8 cellular contexts compared by ENCODE assay signal in the genomic region with DNA sequence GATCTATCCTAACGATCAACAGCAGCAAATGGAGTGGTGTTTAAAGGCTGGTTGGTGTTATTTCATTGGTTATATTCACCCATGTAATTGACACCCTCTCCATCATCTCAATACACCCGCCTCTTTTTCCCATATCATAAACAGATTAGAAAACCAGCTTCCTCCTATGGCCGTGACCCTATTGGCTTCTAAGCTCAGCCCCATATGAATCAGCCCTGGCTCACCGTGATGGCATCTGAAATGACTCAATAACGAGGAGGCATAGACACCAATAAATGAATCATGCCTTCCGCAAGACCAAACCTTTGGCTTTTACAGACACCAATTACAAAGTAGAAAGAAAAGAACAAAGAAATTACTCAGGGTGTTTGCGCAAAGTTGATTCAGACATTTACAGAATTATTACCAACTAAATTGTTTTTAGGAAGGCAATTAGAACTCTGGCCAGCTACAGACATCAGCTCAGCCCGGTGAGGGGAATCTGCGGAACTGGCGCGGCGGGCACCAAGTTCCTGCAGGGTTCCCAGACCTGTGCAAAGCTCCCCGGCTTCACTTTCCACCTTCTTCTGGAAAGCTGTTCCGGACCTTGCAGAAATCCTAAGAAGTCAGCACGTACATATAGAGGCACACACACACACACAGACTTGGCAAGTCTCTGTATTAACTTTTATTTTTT. TPM values are rescaled to one million over a fixed set of nuclear protein-coding genes. Genes with fewer than 3 reads are reported as not detected.
A peak's percentile ranks its signal among the peaks of the same experiment; 100 is the strongest.
DNase-seq lines count a peak whose midpoint lies in the region; ATAC-seq and TF ChIP-seq lines count a peak whose summit lies in the region.

No MANE protein-coding gene starts in this region.

- H3K9me3 ChIP-seq in heart right ventricle = no peaks in the 10 kb centered on the region

- H3K27me3 ChIP-seq in heart right ventricle = no peaks in the 10 kb centered on the region

- DNase-seq in NCI-H2171 treated with DMSO at 0.1 percent for 48 hours (lab: John Stamatoyannopoulos, UW) (peak; percentile 27), NCI-H2171 (lab: John Stamatoyannopoulos, UW) (no peak), activated T-cell treated with anti-CD3 and anti-CD28 coated beads for 24 hours (ENCODE audit: low read depth) (peak; percentile 72), fibroblast of the aortic adventitia (ENCODE audit: low read depth) (peak; percentile 95), middle frontal gyrus (ENCODE audit: extremely low spot score, low spot score) (no peak), heart right ventricle (no peak)
- peak; percentile 64 to 75 for DNase-seq in stimulated activated CD8-positive, alpha-beta memory T cell treated with anti-CD3 and anti-CD28 coated beads, Interleukin-15, amount 100 ng/mL, for 48 hours (ENCODE audit: low read depth in 2 of 2)

- H3K36me3 ChIP-seq in heart right ventricle = peaks cover 0 to 24% (median 0%) of the 10 kb centered on the region in 9 donors

- intact Hi-C loops in heart right ventricle (cut with DNase I) = no loop called here

- H3K4me3 ChIP-seq in fibroblast of the aortic adventitia (ENCODE audit: low read depth, low read length) (no peak overlapping the region), heart right ventricle (no peak overlapping the region)

- WGBS in heart right ventricle, 2 donors = 88 to 90% methylated on average over 15 of the region's 15 CpGs

- peaks cover 2 to 76% (median 28%) of the 10 kb centered on the region in 9 donors for H3K4me1 ChIP-seq in heart right ventricle

- no peak for ATAC-seq in HG03045 (IDR thresholded peaks at IDR 0.05; ENCODE audit: unreplicated experiment)
- no peak for ATAC-seq in heart right ventricle

- H3K27ac ChIP-seq in heart right ventricle = peak overlapping the region in 1 of 10 donors; percentile 36

- TF ChIP-seq CTCF in fibroblast of the aortic adventitia (IDR thresholded peaks at IDR 0.05; ENCODE audit: insufficient read depth, low read length) (no peak), heart right ventricle (IDR thresholded peaks at IDR 0.05) (no peak)

RNA-seq across cellular contexts. Expression of a gene that starts 11.5 kb away (rescaled TPM):
- total RNA-seq in fibroblast of the aortic adventitia (ENCODE audit: low replicate concordance) = 1.4 and 1.6 TPM in 2 replicates
- 10 to 100 TPM; 16.1 to 39.2 (median 30.4) TPM for total RNA-seq in heart right ventricle
- polyA plus RNA-seq in heart right ventricle = 10 to 100 TPM; 10.5 to 81.8 TPM

Comparison
In these comparisons a context has a peak if more than half of its experiments do, and no peak if none do; other contexts are left out.
1. DNase-seq: peak in NCI-H2171 treated with DMSO at 0.1 percent for 48 hours (single experiment), activated T-cell treated with anti-CD3 and anti-CD28 coated beads for 24 hours (single experiment), fibroblast of the aortic adventitia (single experiment) and stimulated activated CD8-positive, alpha-beta memory T cell treated with anti-CD3 and anti-CD28 coated beads, Interleukin-15, amount 100 ng/mL, for 48 hours (2 of 2); none in NCI-H2171 (single experiment), middle frontal gyrus (single experiment) and heart right ventricle (0 of 2).